ENCODE assay signal across 10 cellular contexts in genomic region chr6:138795809-138796469, GRCh38. TPM values are rescaled to one million over a fixed set of nuclear protein-coding genes. Genes with fewer than 3 reads are reported as not detected.
DNase-seq lines count a peak whose midpoint lies in the region; ATAC-seq and TF ChIP-seq lines count a peak whose summit lies in the region.
"Had no signal": no experiment of that assay in that cellular context is flagged by ENCODE, and none has a peak within 500 bp of the region (broad histone marks: within the 10 kb centered on the region; RNA-seq: fewer than 3 reads in every experiment).

TSS of gene ECT2L (plus strand) at chr6:138796087. CDS start at chr6:138813275, 17,188 bp downstream.

- peaks cover 11% of the 10 kb centered on the region for H3K27me3 Mint-ChIP-seq in neural crest cell (ENCODE audit: low read depth)

- DNase-seq in AG10803 (ENCODE audit: low read depth) (peak; percentile 43), NCI-H748 (lab: John Stamatoyannopoulos, UW; ENCODE audit: unreplicated experiment) (peak; percentile 94), foreskin fibroblast (peak; percentile 34 to 74), neural crest cell (ENCODE audit: low read depth, low spot score) (peak; percentile 50), G401 (ENCODE audit: low spot score) (no peak), GM13977 (ENCODE audit: low spot score) (no peak)
- DNase-seq: DND-41 had no signal

- H3K9me3 Mint-ChIP-seq in neural crest cell: no peaks in the 10 kb centered on the region

- in situ Hi-C loops in G401 (cut with HindIII; ENCODE audit: low sequenced_read_pairs): no loop called here
- in situ Hi-C loops in GM13977 (cut with MboI; ENCODE audit: low pct_unique_long_range_greater_than_20kb, low sequenced_read_pairs, unreplicated experiment): no loop called here

- no peak within 1 kb of the TSS for H3K27ac Mint-ChIP-seq in neural crest cell (ENCODE audit: unreplicated experiment)

- H3K36me3 Mint-ChIP-seq in neural crest cell (ENCODE audit: low read depth): no peaks in the 10 kb centered on the region

- TF ChIP-seq CTCF in AG10803 (conservative IDR thresholded peaks at IDR 0.05; ENCODE audit: low read length) (no peak), foreskin fibroblast (IDR thresholded peaks at IDR 0.05; ENCODE audit: low read depth, low read length) (no peak), neural crest cell (conservative IDR thresholded peaks at IDR 0.05) (no peak), GM13977 (IDR thresholded peaks at IDR 0.05; ENCODE audit: extremely low read depth, insufficient read depth, missing control alignments) (no peak)

- peaks cover 33% of the 10 kb centered on the region for H3K4me1 Mint-ChIP-seq in neural crest cell

- H3K4me3 Mint-ChIP-seq in neural crest cell: peak within 1 kb of the TSS; percentile 79

- H3K4me3 ChIP-seq in AG10803 (ENCODE audit: low read length) (peak within 1 kb of the TSS; percentile 44), foreskin fibroblast (ENCODE audit: low read depth in 1 of 2, low read length in 2 of 2) (peak within 1 kb of the TSS; percentile 38 to 44)

- no peak for ATAC-seq in HG02870 (IDR thresholded peaks at IDR 0.05; ENCODE audit: unreplicated experiment)
- ATAC-seq in HG02571 (IDR thresholded peaks at IDR 0.05; ENCODE audit: unreplicated experiment): no peak

RNA-seq across cellular contexts. Expression of gene ECT2L, which starts in this region (rescaled TPM):
- not detected in 2 replicates for total RNA-seq in neural crest cell
- not detected in 2 replicates for total RNA-seq in G401 (2014; rRNA removed; shearing (Covaris generic))
- total RNA-seq: HT1080 had no signal

Comparison
In these comparisons a context has a peak if more than half of its experiments do, and no peak if none do; other contexts are left out.
1. Peak in DNase-seq in neural crest cell; RNA of the gene not detected or under 1 TPM.
2. DNase-seq: peak in AG10803 (single experiment), NCI-H748 (single experiment) and foreskin fibroblast (2 of 2); none in G401 (single experiment) and GM13977 (single experiment).